Comparison of ENCODE assay signal across 9 cellular contexts in genomic region chrX:20140410-20140809, GRCh38. TPM values are rescaled to one million over a fixed set of nuclear protein-coding genes. Genes with fewer than 3 reads are reported as not detected.
DNase-seq lines count a peak whose midpoint lies in the region; ATAC-seq, FAIRE-seq and TF ChIP-seq lines count a peak whose summit lies in the region.
"Had no signal": no experiment of that assay in that cellular context is flagged by ENCODE, and none has a peak within 500 bp of the region (broad histone marks: within the 10 kb centered on the region; RNA-seq: fewer than 3 reads in every experiment).

No MANE protein-coding gene starts in this region.

- CTCF ChIA-PET in activated CD4-positive, alpha-beta T cell treated with anti-CD3 and anti-CD28 coated beads, Interleukin-2, amount 10 ng/mL, durations not matched to agents 7 days and 5 days (lab: Charles Lee), result no interaction called here
- CTCF ChIA-PET in WTC11 (lab: Charles Lee), result no interaction called here

- DNase-seq in activated CD4-positive, alpha-beta T cell treated with anti-CD3 and anti-CD28 coated beads, Interleukin-2, amount 10 ng/mL, durations not matched to agents 7 days and 5 days, result no peak
- DNase-seq in activated CD4-positive, alpha-beta T cell treated with anti-CD3 and anti-CD28 coated beads, Interleukin-2, amount 50 U/mL, for 48 hours, result no peak
- DNase-seq in WTC11 (ENCODE audit: low spot score) (no peak), immature natural killer cell (no peak), GM12891 (ENCODE audit: insufficient read length, low spot score) (no peak), omental fat pad (ENCODE audit: low spot score) (no peak)

- H3K27ac Mint-ChIP-seq in activated CD4-positive, alpha-beta T cell treated with anti-CD3 and anti-CD28 coated beads, Interleukin-2, amount 10 ng/mL, durations not matched to agents 7 days and 5 days, result peak overlapping the region; percentile 91
- H3K27ac Mint-ChIP-seq in WTC11, result no peak overlapping the region; the same call in 1 of the 2 replicates
- H3K27ac Mint-ChIP-seq in immature natural killer cell, result peak overlapping the region; percentile 77 to 94 (median 92)

- TF ChIP-seq CTCF in WTC11 (IDR thresholded peaks at IDR 0.05) (no peak), omental fat pad (IDR thresholded peaks at IDR 0.05) (no peak)

- TF ChIP-seq POLR2A in GM12891 (IDR thresholded peaks at IDR 0.05; ENCODE audit: low read depth, low read length), result no peak

- POLR2A ChIA-PET in activated CD4-positive, alpha-beta T cell treated with anti-CD3 and anti-CD28 coated beads, Interleukin-2, amount 10 ng/mL, durations not matched to agents 7 days and 5 days (lab: Charles Lee), result no interaction called here
- POLR2A ChIA-PET in WTC11 (lab: Charles Lee), result no interaction called here

- no peaks in the 10 kb centered on the region for H3K27me3 Mint-ChIP-seq in activated CD4-positive, alpha-beta T cell treated with anti-CD3 and anti-CD28 coated beads, Interleukin-2, amount 10 ng/mL, durations not matched to agents 7 days and 5 days
- H3K27me3 Mint-ChIP-seq in WTC11 (ENCODE audit: low read depth) (no peaks in the 10 kb centered on the region), immature natural killer cell (ENCODE audit: low read depth in 3 of 3) (peaks cover 0 to 8% (median 0%) of the 10 kb centered on the region in 3 donors)

- H3K4me3 Mint-ChIP-seq in activated CD4-positive, alpha-beta T cell treated with anti-CD3 and anti-CD28 coated beads, Interleukin-2, amount 10 ng/mL, durations not matched to agents 7 days and 5 days, result peak overlapping the region; percentile 83
- H3K4me3 Mint-ChIP-seq in WTC11, result peak overlapping the region; percentile 83
- peak overlapping the region; percentile 80 to 95 (median 91) for H3K4me3 Mint-ChIP-seq in immature natural killer cell

- peak overlapping the region; percentile 73 for H3K4me3 ChIP-seq in thymus (ENCODE audit: low read length)

- FAIRE-seq in GM12891 (lab: Jason Lieb, UNC), result no peak
- FAIRE-seq: G401.6 had no signal

- H3K9me3 Mint-ChIP-seq in activated CD4-positive, alpha-beta T cell treated with anti-CD3 and anti-CD28 coated beads, Interleukin-2, amount 10 ng/mL, durations not matched to agents 7 days and 5 days, result no peaks in the 10 kb centered on the region
- H3K9me3 Mint-ChIP-seq in WTC11, result no peaks in the 10 kb centered on the region
- H3K9me3 Mint-ChIP-seq in immature natural killer cell, result no peaks in the 10 kb centered on the region

- no peaks in the 10 kb centered on the region for H3K27me3 ChIP-seq in thymus (ENCODE audit: control insufficient read depth, insufficient read depth)

- no peak overlapping the region for H3K27ac ChIP-seq in thymus (ENCODE audit: low read depth)

- WGBS in thymus, result 2% methylated on average over 3 of the region's 3 CpGs

- peaks cover 36% of the 10 kb centered on the region for H3K4me1 Mint-ChIP-seq in activated CD4-positive, alpha-beta T cell treated with anti-CD3 and anti-CD28 coated beads, Interleukin-2, amount 10 ng/mL, durations not matched to agents 7 days and 5 days
- H3K4me1 Mint-ChIP-seq in WTC11 (peaks cover 14% of the 10 kb centered on the region), immature natural killer cell (peaks cover 37 to 53% of the 10 kb centered on the region in 2 donors)

- ATAC-seq in WTC11 (no peak), HG02623 (IDR thresholded peaks at IDR 0.05; ENCODE audit: unreplicated experiment) (no peak), omental fat pad (ENCODE audit: low FRiP score) (no peak)

- peaks cover 24% of the 10 kb centered on the region for H3K36me3 Mint-ChIP-seq in activated CD4-positive, alpha-beta T cell treated with anti-CD3 and anti-CD28 coated beads, Interleukin-2, amount 10 ng/mL, durations not matched to agents 7 days and 5 days (ENCODE audit: low read depth)
- H3K36me3 Mint-ChIP-seq in WTC11 (peaks cover 33% of the 10 kb centered on the region), immature natural killer cell (peaks cover 0 to 27% (median 15%) of the 10 kb centered on the region in 3 donors)

- no peaks in the 10 kb centered on the region for H3K9me3 ChIP-seq in thymus (ENCODE audit: control insufficient read depth)

- peaks cover 3% of the 10 kb centered on the region for H3K36me3 ChIP-seq in thymus (ENCODE audit: control insufficient read depth, insufficient read depth)

- H3K4me1 ChIP-seq in thymus (ENCODE audit: control insufficient read depth, insufficient read depth, low read length), result no peaks in the 10 kb centered on the region

TF ChIP-seq in WTC11, 78 proteins besides CTCF, POLR2A, EP300 and RAD21 (continues in another document):
- TF ChIP-seq ARID4B (CRISPR knock-in tag; IDR thresholded peaks at IDR 0.05; ENCODE audit: borderline replicate concordance) (no peak), ESRRA (CRISPR knock-in tag; IDR thresholded peaks at IDR 0.05; ENCODE audit: borderline replicate concordance) (no peak)

TF ChIP-seq in GM12891, 5 proteins besides CTCF, POLR2A, EP300 and RAD21:
- TF ChIP-seq POU2F2 (IDR thresholded peaks at IDR 0.05; ENCODE audit: low read depth, low read length), result no peak
- TF ChIP-seq SPI1 (IDR thresholded peaks at IDR 0.05; ENCODE audit: low read depth, low read length), result no peak
- no peak for TF ChIP-seq PAX5 (IDR thresholded peaks at IDR 0.05; ENCODE audit: insufficient read depth, low read length, severe bottlenecking)
- TF ChIP-seq POLR2AphosphoS5 (IDR thresholded peaks at IDR 0.05; ENCODE audit: low read depth, low read length), result no peak
- TF ChIP-seq TAF1 (IDR thresholded peaks at IDR 0.05; ENCODE audit: low read depth, low read length), result no peak

RNA-seq across cellular contexts. Expression of gene EIF1AX, which starts 1.2 kb away (rescaled TPM):
- total RNA-seq in activated CD4-positive, alpha-beta T cell treated with anti-CD3 and anti-CD28 coated beads, Interleukin-2, amount 10 ng/mL, durations not matched to agents 7 days and 5 days, result 10 to 100 TPM; 54.1 to 59.3 TPM
- total RNA-seq in WTC11 (2021) (128 to 159 TPM (median 131 TPM) in 3 replicates), omental fat pad (10 to 100 TPM; 37.5 to 62.1 (median 55.2) TPM)
- polyA plus RNA-seq in immature natural killer cell (10 to 100 TPM; 61.0 to 88.7 (median 78.6) TPM), thymus (40.5 TPM)
- polyA plus RNA-seq in GM12891 (2012; ENCODE audit: low read depth, missing spikeins), result 35.6 TPM

RNA-seq across cellular contexts. Expression of gene MAP7D2, which starts 23.7 kb away (rescaled TPM):
- under 1 TPM; 0.12 to 0.21 TPM for total RNA-seq in activated CD4-positive, alpha-beta T cell treated with anti-CD3 and anti-CD28 coated beads, Interleukin-2, amount 10 ng/mL, durations not matched to agents 7 days and 5 days
- total RNA-seq in WTC11 (2021) (0.57 to 0.80 TPM (median 0.73 TPM) in 3 replicates), omental fat pad (under 1 TPM in 2 of 4 donors, not detected in 2; 0.19 to 0.38 TPM)
- polyA plus RNA-seq in immature natural killer cell (not detected), thymus (4.4 TPM)
- polyA plus RNA-seq in GM12891 (2012; ENCODE audit: low read depth, missing spikeins), result 0.15 TPM
